ENCODE assay signal across 1 cellular context in genomic region chr12:105084251-105085250, GRCh38.
TF ChIP-seq lines count a peak whose summit lies in the region.

TSS of gene ALDH1L2 (minus strand) at chr12:105084458. CDS start at chr12:105084436, 22 bp downstream.

TF ChIP-seq in K562, 482 proteins besides CTCF, POLR2A, EP300 and RAD21 (continued from another document):
- TF ChIP-seq HES1 (IDR thresholded peaks at IDR 0.05; ENCODE audit: low read depth) (no peak), ZC3H8 (IDR thresholded peaks at IDR 0.05) (no peak), NFYB (IDR thresholded peaks at IDR 0.05; ENCODE audit: extremely low read depth, insufficient read length) (no peak), ZBED1 (IDR thresholded peaks at IDR 0.05) (no peak), NR2F6 (CRISPR knock-in tag; IDR thresholded peaks at IDR 0.05) (no peak), ZNF57 (CRISPR knock-in tag; IDR thresholded peaks at IDR 0.05) (no peak), BRCA1 (IDR thresholded peaks at IDR 0.05) (no peak), BRCA1 (CRISPR knock-in tag; IDR thresholded peaks at IDR 0.05) (no peak), GTF3C2 (IDR thresholded peaks at IDR 0.05; ENCODE audit: borderline replicate concordance, extremely low read depth, insufficient read length) (no peak), TGIF2 (CRISPR knock-in tag; IDR thresholded peaks at IDR 0.05) (no peak), KLF1 (tag; IDR thresholded peaks at IDR 0.05) (no peak), MYC (IDR thresholded peaks at IDR 0.05; ENCODE audit: low read depth, low read length) (0 out of 2 replicates have a peak, but pooled peaks have one; percentile 33), MYC (CRISPR knock-in tag; IDR thresholded peaks at IDR 0.05; ENCODE audit: borderline replicate concordance, low read depth) (no peak), CCNT2 (IDR thresholded peaks at IDR 0.05; ENCODE audit: borderline replicate concordance, extremely low read depth, insufficient read length, low read depth, low read length) (peak; percentile 63), HEY1 (CRISPR knock-in tag; IDR thresholded peaks at IDR 0.05; ENCODE audit: borderline replicate concordance) (no peak), IRF2 (CRISPR knock-in tag; IDR thresholded peaks at IDR 0.05) (no peak), ZNF740 (CRISPR knock-in tag; IDR thresholded peaks at IDR 0.05) (no peak), ZNF740 (tag; IDR thresholded peaks at IDR 0.05) (no peak), ETV6 (IDR thresholded peaks at IDR 0.05; ENCODE audit: borderline replicate concordance in 1 of 2, low read depth in 2 of 2, low read length in 1 of 2) (no peak), ETV6 (CRISPR knock-in tag; IDR thresholded peaks at IDR 0.05; ENCODE audit: borderline replicate concordance) (no peak), NCOA4 (IDR thresholded peaks at IDR 0.05; ENCODE audit: partially characterized antibody) (no peak), HNRNPL (IDR thresholded peaks at IDR 0.05; ENCODE audit: low read depth, low read length) (0 out of 2 replicates have a peak, but pooled peaks have one; percentile 37), NRF1 (conservative IDR thresholded peaks at IDR 0.05 in 1 of 2, IDR thresholded peaks at IDR 0.05 in 1 of 2) (peak in 1 of 2 experiments; percentile 26; a peak in 2 of 4 replicates), C11orf30 (IDR thresholded peaks at IDR 0.05; ENCODE audit: low read depth) (no peak), NFE2 (IDR thresholded peaks at IDR 0.05; ENCODE audit: low read depth) (no peak), KAT7 (CRISPR knock-in tag; IDR thresholded peaks at IDR 0.05; ENCODE audit: borderline replicate concordance) (0 out of 2 replicates have a peak, but pooled peaks have one; percentile 18), E2F6 (IDR thresholded peaks at IDR 0.05; ENCODE audit: borderline replicate concordance in 1 of 2, extremely low read depth in 1 of 2, insufficient read depth in 1 of 2, insufficient read length in 1 of 2, low read depth in 1 of 2, low read length in 1 of 2, poor library complexity in 1 of 2, severe bottlenecking in 1 of 2) (peak; percentile 77 to 96), ZBTB33 (CRISPR knock-in tag; IDR thresholded peaks at IDR 0.05) (peak; percentile 81; the same call in 1 of the 2 replicates), TAF9B (IDR thresholded peaks at IDR 0.05; ENCODE audit: partially characterized antibody) (no peak), THAP7 (CRISPR knock-in tag; IDR thresholded peaks at IDR 0.05) (no peak), UBTF (IDR thresholded peaks at IDR 0.05; ENCODE audit: borderline replicate concordance in 1 of 2, low read depth in 2 of 2, low read length in 2 of 2) (peak in 1 of 2 experiments; percentile 55; a peak in 1 of 4 replicates), TFAP4 (CRISPR knock-in tag; IDR thresholded peaks at IDR 0.05; ENCODE audit: borderline replicate concordance) (peak; percentile 93), CHD4 (IDR thresholded peaks at IDR 0.05; ENCODE audit: insufficient read depth, insufficient replicate concordance, low read depth, low read length, poor library complexity, severe bottlenecking) (no peak), TEAD4 (IDR thresholded peaks at IDR 0.05; ENCODE audit: low read length) (no peak), TEAD4 (CRISPR knock-in tag; IDR thresholded peaks at IDR 0.05; ENCODE audit: borderline replicate concordance) (no peak), NONO (IDR thresholded peaks at IDR 0.05; ENCODE audit: low read depth in 2 of 2, low read length in 1 of 2) (no peak), MLLT1 (IDR thresholded peaks at IDR 0.05) (no peak), ZFX (CRISPR knock-in tag; IDR thresholded peaks at IDR 0.05) (peak; percentile 30), LARP7 (IDR thresholded peaks at IDR 0.05) (no peak), CHD1 (IDR thresholded peaks at IDR 0.05; ENCODE audit: low read length) (no peak), ERF (CRISPR knock-in tag; IDR thresholded peaks at IDR 0.05) (0 out of 2 replicates have a peak, but pooled peaks have one; percentile 55), KDM5B (IDR thresholded peaks at IDR 0.05; ENCODE audit: insufficient replicate concordance, low read depth, low read length) (peak; percentile 40), CREM (IDR thresholded peaks at IDR 0.05; ENCODE audit: low read depth) (peak; percentile 34; the same call in 1 of the 2 replicates), ZNF232 (CRISPR knock-in tag; IDR thresholded peaks at IDR 0.05) (no peak), CTBP1 (IDR thresholded peaks at IDR 0.05; ENCODE audit: borderline replicate concordance) (peak; percentile 45; the same call in 1 of the 2 replicates), VEZF1 (CRISPR knock-in tag; IDR thresholded peaks at IDR 0.05) (peak; percentile 81), ZNF717 (CRISPR knock-in tag; IDR thresholded peaks at IDR 0.05) (no peak)
